In genomic region chr3:179750720-179751328, GRCh38 we compare ENCODE assay signal across 9 cellular contexts.
DNase-seq lines count a peak whose midpoint lies in the region; ATAC-seq lines count a peak whose summit lies in the region.
"Had no signal": no experiment of that assay in that cellular context is flagged by ENCODE, and none has a peak within 500 bp of the region (broad histone marks: within the 10 kb centered on the region; RNA-seq: fewer than 3 reads in every experiment).

No MANE protein-coding gene starts in this region.

- H3K4me1 Mint-ChIP-seq in activated naive CD4-positive, alpha-beta T cell treated with anti-CD3 and anti-CD28 coated beads for 36 hours (ENCODE audit: low read depth) = no peaks in the 10 kb centered on the region

- intact Hi-C loops in activated naive CD4-positive, alpha-beta T cell treated with anti-CD3 and anti-CD28 coated beads for 36 hours (cut with micrococcal nuclease) = no loop called here
- intact Hi-C loops in left colon (cut with DNase I, micrococcal nuclease) = no loop called here

- H3K36me3 Mint-ChIP-seq in activated naive CD4-positive, alpha-beta T cell treated with anti-CD3 and anti-CD28 coated beads for 36 hours (ENCODE audit: low read depth) = peaks cover 13% of the 10 kb centered on the region

- H3K4me3 Mint-ChIP-seq in activated naive CD4-positive, alpha-beta T cell treated with anti-CD3 and anti-CD28 coated beads for 36 hours = no peak overlapping the region
- H3K4me3 Mint-ChIP-seq: activated naive CD8-positive, alpha-beta T cell had no signal

- H3K27ac Mint-ChIP-seq in activated naive CD4-positive, alpha-beta T cell treated with anti-CD3 and anti-CD28 coated beads for 36 hours = no peak overlapping the region
- H3K27ac Mint-ChIP-seq: activated naive CD8-positive, alpha-beta T cell had no signal

- H3K9me3 Mint-ChIP-seq in activated naive CD4-positive, alpha-beta T cell treated with anti-CD3 and anti-CD28 coated beads for 36 hours = no peaks in the 10 kb centered on the region

- CTCF ChIA-PET in activated naive CD4-positive, alpha-beta T cell treated with anti-CD3 and anti-CD28 coated beads for 36 hours (lab: Charles Lee) = interaction anchor here (0.6 kb wide), 1 partner anchor 178 kb away, joined by 4 read pairs; no protein-coding TSS in a partner anchor

- peak; percentile 18 for DNase-seq in activated naive CD4-positive, alpha-beta T cell treated with anti-CD3 and anti-CD28 coated beads for 36 hours
- DNase-seq in activated naive CD4-positive, alpha-beta T cell treated with anti-CD3 and anti-CD28 coated beads, Interleukin-2, amount 50 U/mL, for 16 hours = no peak
- peak; percentile 57 for DNase-seq in RKO (ENCODE audit: low spot score)
- peak; percentile 31 for DNase-seq in foreskin melanocyte
- no peak for DNase-seq in putamen (ENCODE audit: low spot score)
- DNase-seq in left colon = no peak
- DNase-seq in middle frontal gyrus (ENCODE audit: extremely low spot score, low spot score) = no peak

- peak; percentile 63 for ATAC-seq in HG03066 (IDR thresholded peaks at IDR 0.05; ENCODE audit: low read depth, unreplicated experiment)
- ATAC-seq in left colon = no peak

- no peaks in the 10 kb centered on the region for H3K27me3 Mint-ChIP-seq in activated naive CD4-positive, alpha-beta T cell treated with anti-CD3 and anti-CD28 coated beads for 36 hours (ENCODE audit: low read depth)
- H3K27me3 Mint-ChIP-seq: activated naive CD8-positive, alpha-beta T cell had no signal

Comparison
In these comparisons a context has a peak if more than half of its experiments do, and no peak if none do; other contexts are left out.
1. DNase-seq: peak in activated naive CD4-positive, alpha-beta T cell treated with anti-CD3 and anti-CD28 coated beads for 36 hours (single experiment), RKO (single experiment) and foreskin melanocyte (single experiment); none in activated naive CD4-positive, alpha-beta T cell treated with anti-CD3 and anti-CD28 coated beads, Interleukin-2, amount 50 U/mL, for 16 hours (single experiment), putamen (single experiment), left colon (0 of 2) and middle frontal gyrus (single experiment).